ENCODE assay signal across 2 cellular contexts in the genomic region with DNA sequence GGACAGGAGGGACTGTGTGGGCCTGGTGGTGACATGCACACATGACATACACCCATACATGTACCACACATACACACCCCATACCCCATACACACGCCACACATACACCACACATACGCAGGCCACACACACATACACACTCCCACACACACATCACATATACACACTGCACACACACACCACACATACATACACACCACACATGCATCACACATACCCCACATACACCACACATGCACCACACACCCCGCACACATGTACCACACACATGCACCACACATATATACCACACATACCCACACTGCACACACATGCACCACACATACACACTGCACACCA.
TF ChIP-seq lines count a peak whose summit lies in the region.

No MANE protein-coding gene starts in this region.

TF ChIP-seq in IMR-90, 13 proteins besides CTCF, POLR2A, EP300 and RAD21 (continued from another document):
- TF ChIP-seq USF2 (IDR thresholded peaks at IDR 0.05; ENCODE audit: low read depth, low read length) (no peak), CHD1 (IDR thresholded peaks at IDR 0.05; ENCODE audit: low read depth, low read length) (no peak), NFE2L2 (IDR thresholded peaks at IDR 0.05; ENCODE audit: low read depth, low read length) (no peak), SMC3 (IDR thresholded peaks at IDR 0.05; ENCODE audit: low read depth, low read length) (no peak)

TF ChIP-seq in SK-N-SH treated with all-trans-retinoic acid at 6 μM for 48 hours, 23 proteins besides CTCF, POLR2A, EP300 and RAD21 (continued from another document):
- TF ChIP-seq GLIS3 (CRISPR knock-in tag; IDR thresholded peaks at IDR 0.05): no peak
- no peak for TF ChIP-seq ZFP30 (CRISPR knock-in tag; IDR thresholded peaks at IDR 0.05)
- TF ChIP-seq RARB (CRISPR knock-in tag; IDR thresholded peaks at IDR 0.05): no peak
- TF ChIP-seq ZNF70 (CRISPR knock-in tag; IDR thresholded peaks at IDR 0.05): no peak
- no peak for TF ChIP-seq SNAI2 (CRISPR knock-in tag; IDR thresholded peaks at IDR 0.05)
- no peak for TF ChIP-seq TSHZ2 (CRISPR knock-in tag; IDR thresholded peaks at IDR 0.05)
- no peak for TF ChIP-seq ZC3H10 (CRISPR knock-in tag; IDR thresholded peaks at IDR 0.05)
- TF ChIP-seq OSR1 (CRISPR knock-in tag; IDR thresholded peaks at IDR 0.05): no peak
- TF ChIP-seq ESRRG (CRISPR knock-in tag; IDR thresholded peaks at IDR 0.05): no peak
- no peak for TF ChIP-seq ZNF8 (CRISPR knock-in tag; IDR thresholded peaks at IDR 0.05)
- TF ChIP-seq TOX (CRISPR knock-in tag; IDR thresholded peaks at IDR 0.05; ENCODE audit: borderline replicate concordance): no peak
- no peak for TF ChIP-seq ISL1 (CRISPR knock-in tag; IDR thresholded peaks at IDR 0.05)
- no peak for TF ChIP-seq CSRNP3 (CRISPR knock-in tag; IDR thresholded peaks at IDR 0.05)
- TF ChIP-seq CSDC2 (CRISPR knock-in tag; IDR thresholded peaks at IDR 0.05): no peak
- TF ChIP-seq, protein P1, sequence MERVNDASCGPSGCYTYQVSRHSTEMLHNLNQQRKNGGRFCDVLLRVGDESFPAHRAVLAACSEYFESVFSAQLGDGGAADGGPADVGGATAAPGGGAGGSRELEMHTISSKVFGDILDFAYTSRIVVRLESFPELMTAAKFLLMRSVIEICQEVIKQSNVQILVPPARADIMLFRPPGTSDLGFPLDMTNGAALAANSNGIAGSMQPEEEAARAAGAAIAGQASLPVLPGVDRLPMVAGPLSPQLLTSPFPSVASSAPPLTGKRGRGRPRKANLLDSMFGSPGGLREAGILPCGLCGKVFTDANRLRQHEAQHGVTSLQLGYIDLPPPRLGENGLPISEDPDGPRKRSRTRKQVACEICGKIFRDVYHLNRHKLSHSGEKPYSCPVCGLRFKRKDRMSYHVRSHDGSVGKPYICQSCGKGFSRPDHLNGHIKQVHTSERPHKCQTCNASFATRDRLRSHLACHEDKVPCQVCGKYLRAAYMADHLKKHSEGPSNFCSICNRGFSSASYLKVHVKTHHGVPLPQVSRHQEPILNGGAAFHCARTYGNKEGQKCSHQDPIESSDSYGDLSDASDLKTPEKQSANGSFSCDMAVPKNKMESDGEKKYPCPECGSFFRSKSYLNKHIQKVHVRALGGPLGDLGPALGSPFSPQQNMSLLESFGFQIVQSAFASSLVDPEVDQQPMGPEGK (CRISPR knock-in tag; IDR thresholded peaks at IDR 0.05; ENCODE audit: borderline replicate concordance): no peak
TF ChIP-seq in SK-N-SH treated with all-trans-retinoic acid at 6 μM for 48 hours: peak in this region for 0.
